18 cellular contexts compared by ENCODE assay signal in the genomic region with DNA sequence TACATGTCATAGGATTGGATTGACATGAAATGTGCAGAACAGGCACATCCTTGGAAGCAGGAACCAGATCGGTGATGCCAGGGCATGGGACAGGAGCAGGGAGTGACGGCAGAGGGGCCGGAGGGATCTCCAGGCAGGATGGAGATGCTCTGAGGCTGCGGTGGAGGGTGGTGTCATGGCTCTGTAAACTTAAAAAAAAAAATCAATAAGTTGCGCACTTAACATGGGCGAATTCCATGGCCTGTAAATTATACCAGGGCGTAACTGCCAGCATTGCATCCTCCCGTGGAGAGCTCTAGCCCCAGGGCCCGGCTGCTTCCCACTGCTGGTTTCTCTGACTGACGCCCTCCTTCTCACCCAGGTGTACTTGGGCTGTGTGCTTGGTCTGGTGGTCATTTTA. TPM values are rescaled to one million over a fixed set of nuclear protein-coding genes. Genes with fewer than 3 reads are reported as not detected.
DNase-seq lines count a peak whose midpoint lies in the region; ATAC-seq, FAIRE-seq and TF ChIP-seq lines count a peak whose summit lies in the region.
"Had no signal": no experiment of that assay in that cellular context is flagged by ENCODE, and none has a peak within 500 bp of the region (broad histone marks: within the 10 kb centered on the region; RNA-seq: fewer than 3 reads in every experiment).

No MANE protein-coding gene starts in this region.

- peaks cover 45% of the 10 kb centered on the region for H3K4me1 Mint-ChIP-seq in nephron progenitor cell

- DNase-seq in right lobe of liver = no peak
- DNase-seq in HepG2 (ENCODE audit: low spot score) = no peak
- peak; percentile 1 for DNase-seq in NCI-H345 treated with DMSO at 0.1 percent for 48 hours (lab: John Stamatoyannopoulos, UW; ENCODE audit: unreplicated experiment)
- no peak for DNase-seq in nephron progenitor cell
- DNase-seq in occipital lobe (lab: John Stamatoyannopoulos, UW) = no peak
- DNase-seq: ACHN; Calu3; CD4-positive, CD25-positive, alpha-beta regulatory T cell; DMS 273 treated with DMSO at 0.1 percent for 48 hours; EL; HCEC 1CT; HFFc6 had no signal

- no peak for TF ChIP-seq RAD21 in HepG2 (CRISPR knock-in tag; IDR thresholded peaks at IDR 0.05)

- H3K36me3 Mint-ChIP-seq in nephron progenitor cell (ENCODE audit: low read depth) = no peaks in the 10 kb centered on the region
- H3K36me3 Mint-ChIP-seq: CD4-positive, CD25-positive, alpha-beta regulatory T cell had no signal

- H3K4me3 Mint-ChIP-seq in nephron progenitor cell = no peak overlapping the region
- H3K4me3 Mint-ChIP-seq: HFFc6 had no signal

- no peak overlapping the region for H3K4me3 ChIP-seq in right lobe of liver
- H3K4me3 ChIP-seq in HepG2 (replicated peaks in 1 of 3; ENCODE audit: insufficient read depth in 1 of 3, low read depth in 2 of 3, low read length in 3 of 3) = no peak overlapping the region
- H3K4me3 ChIP-seq: BLaER1 treated with 17β-estradiol and CSF1 and Interleukin-3, amounts not matched to agents 10 nM and 100 nM had no signal

- H3K9me3 Mint-ChIP-seq in nephron progenitor cell = peaks cover 5% of the 10 kb centered on the region
- H3K9me3 Mint-ChIP-seq: HFFc6 had no signal

- TF ChIP-seq CTCF in right lobe of liver (IDR thresholded peaks at IDR 0.05) = no peak
- TF ChIP-seq CTCF in HepG2 (CRISPR knock-in tag; IDR thresholded peaks at IDR 0.05) = no peak
- no peak for TF ChIP-seq CTCF in nephron progenitor cell (IDR thresholded peaks at IDR 0.05)

- H3K27me3 Mint-ChIP-seq in nephron progenitor cell (ENCODE audit: low read depth, poor library complexity) = peaks cover 32% of the 10 kb centered on the region

- TF ChIP-seq POLR2A in right lobe of liver (IDR thresholded peaks at IDR 0.05) = no peak
- no peak for TF ChIP-seq POLR2A in HepG2 (IDR thresholded peaks at IDR 0.05; ENCODE audit: insufficient read depth in 1 of 2, low read depth in 2 of 2, low read length in 2 of 2)

- peak overlapping the region; percentile 50 for H3K27ac Mint-ChIP-seq in nephron progenitor cell
- H3K27ac Mint-ChIP-seq: HFFc6 had no signal

- no peaks in the 10 kb centered on the region for H4K20me1 ChIP-seq in HepG2 (ENCODE audit: insufficient read depth, low read length)

- H3K4me1 ChIP-seq in right lobe of liver (peaks cover 0 to 6% (median under 1%) of the 10 kb centered on the region in 4 donors), HepG2 (ENCODE audit: insufficient read depth, low read length) (peaks cover 7% of the 10 kb centered on the region)

- intact Hi-C loops in right lobe of liver (cut with DNase I) (no loop called here), HepG2 (cut with micrococcal nuclease; ENCODE audit: unreplicated experiment) (no loop called here)

- no peaks in the 10 kb centered on the region for H3K79me2 ChIP-seq in HepG2 (ENCODE audit: insufficient read depth, low read length)

- no peak for TF ChIP-seq EP300 in HepG2 (IDR thresholded peaks at IDR 0.05; ENCODE audit: low read depth in 2 of 2, low read length in 2 of 2)
- no peak for TF ChIP-seq EP300 in HepG2 (CRISPR knock-in tag; IDR thresholded peaks at IDR 0.05; ENCODE audit: borderline replicate concordance)

- ATAC-seq in right lobe of liver (peak in 3 of 4 donors; percentile 61 to 62 (median 62)), HepG2 (no peak), GM21825 (IDR thresholded peaks at IDR 0.05; ENCODE audit: unreplicated experiment) (no peak), GM21723 (IDR thresholded peaks at IDR 0.05; ENCODE audit: unreplicated experiment) (no peak)

- H3K4me2 ChIP-seq in HepG2 (ENCODE audit: low read depth, low read length) = no peak overlapping the region
- H3K4me2 ChIP-seq: BLaER1 treated with 17β-estradiol and CSF1 and Interleukin-3, amounts not matched to agents 10 nM and 100 nM had no signal

- no peaks in the 10 kb centered on the region for H3K27me3 ChIP-seq in right lobe of liver
- peaks cover 6 to 57% of the 10 kb centered on the region in 2 experiments; a peak in 3 of 5 replicates for H3K27me3 ChIP-seq in HepG2 (ENCODE audit: control insufficient read depth in 1 of 2, insufficient read depth in 2 of 2, low read length in 2 of 2)

- in situ Hi-C loops in HepG2 (cut with HindIII; ENCODE audit: extremely low pct_ligation_motif_present, low pct_unique_long_range_greater_than_20kb) = no loop called here

- no peak overlapping the region for H2AFZ ChIP-seq in HepG2 (ENCODE audit: low read length)

- H3K9ac ChIP-seq in HepG2 (ENCODE audit: insufficient read depth, low read depth, low read length) = no peak overlapping the region
- H3K9ac ChIP-seq: BLaER1 treated with 17β-estradiol and CSF1 and Interleukin-3, amounts not matched to agents 10 nM and 100 nM had no signal

- 49% methylated on average over 10 of the region's 10 CpGs for WGBS in right lobe of liver (ENCODE audit: insufficient coverage, low coverage, low lambda C conversion rate, missing lambda C conversion rate)
- 6% methylated on average over 9 of the region's 10 CpGs for WGBS in HepG2 (ENCODE audit: low lambda C conversion rate)

- H3K27ac ChIP-seq in right lobe of liver (no peak overlapping the region), HepG2 (ENCODE audit: extremely low read length, insufficient read depth, low read length) (no peak overlapping the region)
- H3K27ac ChIP-seq: BLaER1 treated with 17β-estradiol and CSF1 and Interleukin-3, amounts not matched to agents 10 nM and 100 nM had no signal

- H3K9me3 ChIP-seq in right lobe of liver = no peaks in the 10 kb centered on the region
- H3K9me3 ChIP-seq in HepG2 (ENCODE audit: low read length) = no peaks in the 10 kb centered on the region

- BruUV-seq in HepG2 (replicated peaks; lab: Mats Ljungman, UMichigan) = no TSS peak

- no peak for FAIRE-seq in HepG2 (lab: Jason Lieb, UNC)
- FAIRE-seq: G401.6, GM12891 had no signal

- CTCF ChIA-PET in HepG2 (lab: Yijun Ruan, JAX; ENCODE audit: low intra/inter-chr PET ratio, low total read pairs) = no interaction called here

- POLR2A ChIA-PET in HepG2 (lab: Yijun Ruan, JAX) = no interaction called here

- no peaks in the 10 kb centered on the region for H3K36me3 ChIP-seq in right lobe of liver
- no peaks in the 10 kb centered on the region for H3K36me3 ChIP-seq in HepG2 (replicated peaks in 1 of 2; ENCODE audit: control insufficient read depth in 1 of 2, insufficient read depth in 2 of 2, low read length in 2 of 2)
- H3K36me3 ChIP-seq: BLaER1 treated with 17β-estradiol and CSF1 and Interleukin-3, amounts not matched to agents 10 nM and 100 nM had no signal

TF ChIP-seq in HepG2, 621 proteins besides CTCF, POLR2A, EP300 and RAD21 (continues in another document):
- TF ChIP-seq THYN1 (CRISPR knock-in tag; IDR thresholded peaks at IDR 0.05; ENCODE audit: borderline replicate concordance, low read depth) = no peak
- no peak for TF ChIP-seq MXI1 (IDR thresholded peaks at IDR 0.05; ENCODE audit: borderline replicate concordance, low read depth, low read length)
- no peak for TF ChIP-seq ZNF460 (CRISPR knock-in tag; IDR thresholded peaks at IDR 0.05; ENCODE audit: borderline replicate concordance)
- TF ChIP-seq, protein P1, sequence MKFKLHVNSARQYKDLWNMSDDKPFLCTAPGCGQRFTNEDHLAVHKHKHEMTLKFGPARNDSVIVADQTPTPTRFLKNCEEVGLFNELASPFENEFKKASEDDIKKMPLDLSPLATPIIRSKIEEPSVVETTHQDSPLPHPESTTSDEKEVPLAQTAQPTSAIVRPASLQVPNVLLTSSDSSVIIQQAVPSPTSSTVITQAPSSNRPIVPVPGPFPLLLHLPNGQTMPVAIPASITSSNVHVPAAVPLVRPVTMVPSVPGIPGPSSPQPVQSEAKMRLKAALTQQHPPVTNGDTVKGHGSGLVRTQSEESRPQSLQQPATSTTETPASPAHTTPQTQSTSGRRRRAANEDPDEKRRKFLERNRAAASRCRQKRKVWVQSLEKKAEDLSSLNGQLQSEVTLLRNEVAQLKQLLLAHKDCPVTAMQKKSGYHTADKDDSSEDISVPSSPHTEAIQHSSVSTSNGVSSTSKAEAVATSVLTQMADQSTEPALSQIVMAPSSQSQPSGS (CRISPR knock-in tag; IDR thresholded peaks at IDR 0.05) = no peak
- TF ChIP-seq HMGA1 (CRISPR knock-in tag; conservative IDR thresholded peaks at IDR 0.05) = no peak
- no peak for TF ChIP-seq ZSCAN20 (CRISPR knock-in tag; IDR thresholded peaks at IDR 0.05; ENCODE audit: borderline replicate concordance)
- TF ChIP-seq SKI (IDR thresholded peaks at IDR 0.05; ENCODE audit: partially characterized antibody) = no peak
- no peak for TF ChIP-seq PPARG (CRISPR knock-in tag; conservative IDR thresholded peaks at IDR 0.05)
- no peak for TF ChIP-seq ZNF713 (CRISPR knock-in tag; IDR thresholded peaks at IDR 0.05)
- TF ChIP-seq XBP1 (CRISPR knock-in tag; IDR thresholded peaks at IDR 0.05) = no peak

RNA-seq across cellular contexts. Expression of a gene that starts 8.7 kb away (rescaled TPM):
- total RNA-seq in right lobe of liver (not detected), HepG2 (2016; rRNA removed; fragmentation: Illumina TruSeq; extraction: Trizol) (not detected in 2 replicates), occipital lobe (under 0.01 TPM)
- total RNA-seq in HepG2 (2016; cell fraction: cytosol; rRNA removed; fragmentation: Illumina TruSeq; extraction: Trizol; ENCODE audit: low read depth) = not detected in 2 replicates
- not detected in 2 replicates for total RNA-seq in HepG2 (2016; cell fraction: insoluble cytoplasmic fraction; rRNA removed; fragmentation: Illumina TruSeq; extraction: Trizol)
- not detected in 2 replicates for total RNA-seq in HepG2 (2016; cell fraction: membrane; rRNA removed; fragmentation: Illumina TruSeq; extraction: Trizol)
- not detected in 2 replicates for total RNA-seq in HepG2 (2016; cell fraction: nucleus; rRNA removed; fragmentation: Illumina TruSeq; extraction: Trizol)
- polyA plus RNA-seq in HepG2 (2011; rRNA removed) = not detected in 2 replicates
- polyA plus RNA-seq in HepG2 (2011; cell fraction: cytosol; rRNA removed) = not detected in 2 replicates
- polyA plus RNA-seq in HepG2 (2011; cell fraction: nucleus; rRNA removed) = not detected in 2 replicates
- not detected in 2 replicates for polyA plus RNA-seq in HepG2 (2012)
- not detected in 2 replicates for polyA plus RNA-seq in HepG2 (2016; cell fraction: cytosol; fragmentation: Illumina TruSeq; extraction: Trizol; ENCODE audit: low read depth)
- not detected in 2 replicates for polyA plus RNA-seq in HepG2 (2016; cell fraction: insoluble cytoplasmic fraction; fragmentation: Illumina TruSeq; extraction: Trizol; ENCODE audit: low read depth)
- not detected in 2 replicates for polyA plus RNA-seq in HepG2 (2016; cell fraction: membrane; fragmentation: Illumina TruSeq; extraction: Trizol; ENCODE audit: low read depth)
- not detected in 2 replicates for polyA plus RNA-seq in HepG2 (2016; cell fraction: nucleus; fragmentation: Illumina TruSeq; extraction: Trizol; ENCODE audit: insufficient read depth, low read depth)
- polyA minus RNA-seq in HepG2 (2011; rRNA and poly(A)+ RNA removed; ENCODE audit: low replicate concordance) = not detected in 2 replicates
- not detected in 2 replicates for polyA minus RNA-seq in HepG2 (2011; cell fraction: cytosol; rRNA and poly(A)+ RNA removed)
- not detected in 2 replicates for polyA minus RNA-seq in HepG2 (2011; cell fraction: nucleus; rRNA and poly(A)+ RNA removed)
- total RNA-seq: HFFc6, HT1080 had no signal

Comparison
In these comparisons a context has a peak if more than half of its experiments do, and no peak if none do; other contexts are left out.
1. ATAC-seq: peak in right lobe of liver (3 of 4); none in HepG2 (single experiment), GM21825 (single experiment) and GM21723 (single experiment).